3 cellular contexts compared by ENCODE assay signal in genomic region chr22:19676437-19676836, GRCh38. TPM values are rescaled to one million over a fixed set of nuclear protein-coding genes. Genes with fewer than 3 reads are reported as not detected.
"Had no signal": no experiment of that assay in that cellular context is flagged by ENCODE, and none has a peak within 500 bp of the region (broad histone marks: within the 10 kb centered on the region; RNA-seq: fewer than 3 reads in every experiment).

No MANE protein-coding gene starts in this region.

RNA-seq across cellular contexts. Expression of gene SEPTIN5, which starts 37.9 kb away (rescaled TPM):
- total RNA-seq: natural killer cell treated with Interleukin-12 subunit alpha and Interleukin-12 subunit beta and Interleukin-15 and Interleukin-18, amount 100 ng/mL, for 72 hours had no signal

RNA-seq across cellular contexts. Expression of gene GP1BB, which starts 46.9 kb away (rescaled TPM):
- total RNA-seq: natural killer cell treated with Interleukin-12 subunit alpha and Interleukin-12 subunit beta and Interleukin-15 and Interleukin-18, amount 100 ng/mL, for 72 hours; renal cortical epithelial cell had no signal
- polyA plus RNA-seq: naive thymus-derived CD8-positive, alpha-beta T cell had no signal
